26 cellular contexts compared by ENCODE assay signal in genomic region chrX:132749406-132749805, GRCh38.
"Had no signal": no experiment of that assay in that cellular context is flagged by ENCODE, and none has a peak within 500 bp of the region (broad histone marks: within the 10 kb centered on the region; RNA-seq: fewer than 3 reads in every experiment).

No MANE protein-coding gene starts in this region.

- H3K27ac ChIP-seq: breast epithelium, heart left ventricle, neutrophil, right lobe of liver, skin epidermis, thoracic aorta had no signal

- H3K9me3 ChIP-seq: breast epithelium, heart left ventricle, neutrophil, right lobe of liver, thoracic aorta had no signal

- DNase-seq: activated CD4-positive, alpha-beta memory T cell treated with anti-CD3 and anti-CD28 coated beads, Interleukin-2, amount 10 ng/mL, durations not matched to agents 7 days and 5 days; activated CD4-positive, alpha-beta T cell treated with anti-CD3 and anti-CD28 coated beads, Interleukin-2, amount 10 ng/mL, durations not matched to agents 7 days and 5 days; activated CD4-positive, CD25-positive, alpha-beta regulatory T cell treated with anti-CD3 and anti-CD28 coated beads, Interleukin-2, amount 50 U/mL, for 72 hours; activated CD8-positive, alpha-beta memory T cell treated with anti-CD3 and anti-CD28 coated beads, Interleukin-2, amount 50 U/mL, for 48 hours; activated gamma-delta T cell treated with Interleukin-2 at 50 U/mL for 16 hours; activated naive CD4-positive, alpha-beta T cell treated with anti-CD3 and anti-CD28 coated beads, Interleukin-2, amount 50 U/mL, for 16 hours; activated T-cell treated with anti-CD3 and anti-CD28 coated beads, Interleukin-2, amount 50 U/mL, for 24 hours; amygdala; central memory CD4-positive, alpha-beta T cell; heart left ventricle; hypothalamus; immature natural killer cell; kidney; left colon; naive thymus-derived CD8-positive, alpha-beta T cell; right lobe of liver; stimulated activated CD4-positive, alpha-beta T cell treated with anti-CD3 and anti-CD28 coated beads, Interleukin-12 subunit alpha, Interleukin-12 subunit beta, amount 100 ng/mL, for 4 hours; stimulated activated CD4-positive, alpha-beta T cell treated with anti-CD3 and anti-CD28 coated beads, Interleukin-4, amount 100 ng/mL, for 1 hour; stimulated activated naive CD8-positive, alpha-beta T cell treated with anti-CD3 and anti-CD28 coated beads, Interleukin-15, Interleukin-2, amounts not matched to agents 100 U/mL and 50 U/mL, for 24 hours; T-helper 9 cell; trophoblast cell had no signal

- ATAC-seq: activated T-helper 17 cell treated with anti-CD3 and anti-CD28 coated beads, Interleukin-2, amount 50 U/mL, for 72 hours; heart left ventricle; left colon; naive thymus-derived CD8-positive, alpha-beta T cell; right lobe of liver; stimulated activated naive CD8-positive, alpha-beta T cell treated with anti-CD3 and anti-CD28 coated beads, Interleukin-15, Interleukin-2, amounts not matched to agents 100 U/mL and 50 U/mL, for 24 hours had no signal

- H3K36me3 ChIP-seq: breast epithelium, heart left ventricle, neutrophil, right lobe of liver, thoracic aorta had no signal

- H3K4me1 ChIP-seq: breast epithelium, heart left ventricle, right lobe of liver had no signal

- H3K4me3 ChIP-seq: breast epithelium, heart left ventricle, right lobe of liver, skin epidermis, thoracic aorta had no signal

- H3K27me3 ChIP-seq: neutrophil, right lobe of liver had no signal
